Comparison of ENCODE assay signal across 8 cellular contexts in the genomic region with DNA sequence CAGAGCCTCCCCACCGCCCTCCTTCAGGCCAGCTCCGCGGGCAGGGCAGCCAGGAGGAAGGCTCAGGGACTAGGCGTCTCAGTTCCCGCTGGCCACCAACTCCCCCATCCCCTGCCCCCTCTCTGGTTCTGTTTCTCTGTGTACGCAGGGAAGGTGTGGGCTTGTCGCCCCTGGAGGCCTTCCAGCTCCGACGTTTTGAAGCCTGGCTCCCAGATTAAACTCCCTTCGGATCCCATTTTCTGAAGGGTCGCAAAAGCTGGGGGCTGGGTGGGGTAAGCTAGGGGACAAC. TPM values are rescaled to one million over a fixed set of nuclear protein-coding genes. Genes with fewer than 3 reads are reported as not detected.
DNase-seq lines count a peak whose midpoint lies in the region; ATAC-seq and TF ChIP-seq lines count a peak whose summit lies in the region.

No MANE protein-coding gene starts in this region.

- no peak for TF ChIP-seq CTCF in coronary artery (IDR thresholded peaks at IDR 0.05)

- H3K27ac ChIP-seq in coronary artery = peak overlapping the region; percentile 74 to 94

- no peaks in the 10 kb centered on the region for H3K9me3 ChIP-seq in MG63

- peaks cover 22% of the 10 kb centered on the region for H3K36me3 ChIP-seq in MG63

- ATAC-seq in GM21529 (IDR thresholded peaks at IDR 0.05; ENCODE audit: unreplicated experiment) = peak; percentile 22

- DNase-seq in COLO668 (lab: John Stamatoyannopoulos, UW; ENCODE audit: unreplicated experiment) (peak; percentile 28), MG63 (no peak), coronary artery (ENCODE audit: low spot score) (no peak), midbrain (lab: John Stamatoyannopoulos, UW) (peak; percentile 36), activated gamma-delta T cell treated with Interleukin-2 at 50 U/mL for 16 hours (no peak), SK-N-DZ (ENCODE audit: low spot score) (no peak), DMS153 (lab: John Stamatoyannopoulos, UW) (no peak)

- no peaks in the 10 kb centered on the region for H3K27me3 ChIP-seq in MG63

- H3K4me3 ChIP-seq in MG63 = peak overlapping the region; percentile 96
- peak overlapping the region; percentile 71 for H3K4me3 ChIP-seq in coronary artery

RNA-seq across cellular contexts. Expression of gene ATOX1, which starts 0.3 kb away (rescaled TPM):
- total RNA-seq in MG63 (2014; rRNA removed; shearing (Covaris generic); ENCODE audit: low replicate concordance) = 69.5 and 138 TPM in 2 replicates
- polyA plus RNA-seq in SK-N-DZ (2014; cell fraction: cytosol; rRNA removed) = 85.3 and 102 TPM in 2 replicates
- polyA plus RNA-seq in SK-N-DZ (2014; cell fraction: nucleus; rRNA removed) = 33.7 and 41.0 TPM in 2 replicates

RNA-seq across cellular contexts. Expression of gene G3BP1, which starts 13.7 kb away (rescaled TPM):
- total RNA-seq in MG63 (2014; rRNA removed; shearing (Covaris generic); ENCODE audit: low replicate concordance) = 187 and 352 TPM in 2 replicates
- polyA plus RNA-seq in SK-N-DZ (2014; cell fraction: cytosol; rRNA removed) = 142 and 171 TPM in 2 replicates
- polyA plus RNA-seq in SK-N-DZ (2014; cell fraction: nucleus; rRNA removed) = 75.6 and 89.6 TPM in 2 replicates

Comparison
In these comparisons a context has a peak if more than half of its experiments do, and no peak if none do; other contexts are left out.
1. DNase-seq: peak in COLO668 (single experiment) and midbrain (single experiment); none in MG63 (single experiment), coronary artery (single experiment), activated gamma-delta T cell treated with Interleukin-2 at 50 U/mL for 16 hours (single experiment), SK-N-DZ (single experiment) and DMS153 (single experiment).